Comparison of ENCODE assay signal across 10 cellular contexts in genomic region chr5:132094393-132095076, GRCh38. TPM values are rescaled to one million over a fixed set of nuclear protein-coding genes. Genes with fewer than 3 reads are reported as not detected.
DNase-seq lines count a peak whose midpoint lies in the region; ATAC-seq lines count a peak whose summit lies in the region.
"Had no signal": no experiment of that assay in that cellular context is flagged by ENCODE, and none has a peak within 500 bp of the region (broad histone marks: within the 10 kb centered on the region; RNA-seq: fewer than 3 reads in every experiment).

No MANE protein-coding gene starts in this region.

- no peaks in the 10 kb centered on the region for H3K9me3 Mint-ChIP-seq in central memory CD8-positive, alpha-beta T cell
- peaks cover 0 to 8% (median 0%) of the 10 kb centered on the region in 11 donors for H3K9me3 Mint-ChIP-seq in naive thymus-derived CD4-positive, alpha-beta T cell

- CTCF ChIA-PET in naive thymus-derived CD4-positive, alpha-beta T cell (lab: Charles Lee): no interaction called here

- peak; percentile 9 for DNase-seq in CD1c-positive myeloid dendritic cell (ENCODE audit: extremely low spot score)
- DNase-seq in LoVo (ENCODE audit: low spot score): peak; percentile 83
- no peak for DNase-seq in central memory CD8-positive, alpha-beta T cell (ENCODE audit: low spot score in 2 of 2)
- DNase-seq in naive thymus-derived CD4-positive, alpha-beta T cell: no peak
- DNase-seq in NCI-H2227 treated with DMSO at 0.1 percent for 48 hours (lab: John Stamatoyannopoulos, UW): no peak
- DNase-seq in COLO668 (lab: John Stamatoyannopoulos, UW; ENCODE audit: unreplicated experiment): no peak
- DNase-seq: NCI-H1092 treated with DMSO at 0.1 percent for 48 hours had no signal

- POLR2A ChIA-PET in naive thymus-derived CD4-positive, alpha-beta T cell (lab: Charles Lee): no interaction called here

- no peak overlapping the region for H3K27ac ChIP-seq in naive thymus-derived CD4-positive, alpha-beta T cell (ENCODE audit: low read depth, low read length)

- ATAC-seq in central memory CD8-positive, alpha-beta T cell (replicated peaks; ENCODE audit: extremely low read depth, poor library complexity, severe bottlenecking): no peak
- ATAC-seq in naive thymus-derived CD4-positive, alpha-beta T cell: peak; percentile 44
- ATAC-seq in HG02981 (IDR thresholded peaks at IDR 0.05; ENCODE audit: unreplicated experiment): no peak
- no peak for ATAC-seq in HG02759 (IDR thresholded peaks at IDR 0.05; ENCODE audit: unreplicated experiment)

- H3K4me3 Mint-ChIP-seq in central memory CD8-positive, alpha-beta T cell: no peak overlapping the region
- H3K4me3 Mint-ChIP-seq in naive thymus-derived CD4-positive, alpha-beta T cell: no peak overlapping the region

- peaks cover 54% of the 10 kb centered on the region for H3K4me1 Mint-ChIP-seq in central memory CD8-positive, alpha-beta T cell
- peaks cover 0 to 63% (median 1%) of the 10 kb centered on the region in 7 donors for H3K4me1 Mint-ChIP-seq in naive thymus-derived CD4-positive, alpha-beta T cell

- H3K4me1 ChIP-seq in naive thymus-derived CD4-positive, alpha-beta T cell (ENCODE audit: control insufficient read depth in 2 of 2, insufficient read depth in 2 of 2, low read length in 2 of 2): peaks cover 0 to 31% of the 10 kb centered on the region in 2 donors

- H3K27me3 ChIP-seq in naive thymus-derived CD4-positive, alpha-beta T cell (ENCODE audit: control insufficient read depth in 2 of 2, insufficient read depth in 2 of 2, low read length in 2 of 2): no peaks in the 10 kb centered on the region

- peak overlapping the region; percentile 85 for H3K27ac Mint-ChIP-seq in central memory CD8-positive, alpha-beta T cell (ENCODE audit: low read depth)
- peak overlapping the region in 1 of 9 donors; percentile 40 for H3K27ac Mint-ChIP-seq in naive thymus-derived CD4-positive, alpha-beta T cell

- no peaks in the 10 kb centered on the region for H3K36me3 ChIP-seq in naive thymus-derived CD4-positive, alpha-beta T cell (ENCODE audit: control insufficient read depth in 2 of 3, insufficient read depth in 3 of 3, low read length in 3 of 3)

- no peaks in the 10 kb centered on the region for H3K9me3 ChIP-seq in naive thymus-derived CD4-positive, alpha-beta T cell (ENCODE audit: control insufficient read depth in 2 of 3, low read length in 3 of 3)

- intact Hi-C loops in naive thymus-derived CD4-positive, alpha-beta T cell (cut with micrococcal nuclease): no loop called here

- no peaks in the 10 kb centered on the region for H3K27me3 Mint-ChIP-seq in central memory CD8-positive, alpha-beta T cell
- peaks cover 0 to 4% (median 0%) of the 10 kb centered on the region in 5 donors for H3K27me3 Mint-ChIP-seq in naive thymus-derived CD4-positive, alpha-beta T cell

- no peak overlapping the region for H3K4me3 ChIP-seq in naive thymus-derived CD4-positive, alpha-beta T cell (ENCODE audit: low read length)

- peaks cover 2% of the 10 kb centered on the region for H3K36me3 Mint-ChIP-seq in central memory CD8-positive, alpha-beta T cell (ENCODE audit: insufficient read depth)
- H3K36me3 Mint-ChIP-seq in naive thymus-derived CD4-positive, alpha-beta T cell: peaks cover 0 to 22% (median 0%) of the 10 kb centered on the region in 5 donors

RNA-seq across cellular contexts. Expression of gene CSF2, which starts 20.9 kb away (rescaled TPM):
- 100 to 1,000 TPM in 1 of 5 experiments, not detected in 4; 111 TPM for total RNA-seq in naive thymus-derived CD4-positive, alpha-beta T cell
- polyA plus RNA-seq in naive thymus-derived CD4-positive, alpha-beta T cell: not detected
- total RNA-seq: cerebellum had no signal

RNA-seq across cellular contexts. Expression of gene IL3, which starts 34.1 kb away (rescaled TPM):
- 1 to 10 TPM in 1 of 5 experiments, not detected in 4; 1.3 TPM for total RNA-seq in naive thymus-derived CD4-positive, alpha-beta T cell
- not detected for polyA plus RNA-seq in naive thymus-derived CD4-positive, alpha-beta T cell
- total RNA-seq: cerebellum had no signal

Comparison
In these comparisons a context has a peak if more than half of its experiments do, and no peak if none do; other contexts are left out.
1. DNase-seq: peak in CD1c-positive myeloid dendritic cell (single experiment) and LoVo (single experiment); none in central memory CD8-positive, alpha-beta T cell (0 of 2), naive thymus-derived CD4-positive, alpha-beta T cell (0 of 9), NCI-H2227 treated with DMSO at 0.1 percent for 48 hours (single experiment) and COLO668 (single experiment).